Comparison of ENCODE assay signal across 9 cellular contexts in the genomic region with DNA sequence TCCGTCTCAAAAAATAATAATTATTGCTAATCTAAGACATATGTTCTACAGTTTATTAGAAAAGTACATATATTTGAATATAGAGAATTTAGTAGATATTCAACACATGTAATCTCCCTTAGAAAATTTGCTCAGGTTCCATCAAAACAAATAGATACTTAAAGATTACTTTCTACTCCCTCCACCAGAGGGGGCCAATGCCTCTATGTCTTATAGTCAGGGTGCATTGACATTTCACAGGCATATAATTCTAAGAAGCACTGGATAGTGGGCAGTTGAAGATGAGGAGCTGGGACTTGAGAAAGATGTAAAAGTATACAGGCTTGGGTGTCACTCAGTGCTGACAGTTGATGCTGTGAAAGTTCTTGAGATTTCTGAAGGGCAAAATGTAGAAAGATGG.
DNase-seq lines count a peak whose midpoint lies in the region; ATAC-seq and TF ChIP-seq lines count a peak whose summit lies in the region.
"Had no signal": no experiment of that assay in that cellular context is flagged by ENCODE, and none has a peak within 500 bp of the region (broad histone marks: within the 10 kb centered on the region; RNA-seq: fewer than 3 reads in every experiment).

No MANE protein-coding gene starts in this region.

- BruUV-seq in mammary epithelial cell (replicated peaks; lab: Mats Ljungman, UMichigan), result no TSS peak

- H3K79me2 ChIP-seq in mammary epithelial cell (ENCODE audit: insufficient read depth, low read length), result no peaks in the 10 kb centered on the region

- in situ Hi-C loops in mammary epithelial cell (cut with MboI; ENCODE audit: low sequenced_read_pairs in 2 of 2), result no loop called here

- dilution Hi-C loops in mammary epithelial cell (cut with HindIII; ENCODE audit: low sequenced_read_pairs), result no loop called here

- H3K4me2 ChIP-seq in mammary epithelial cell (ENCODE audit: insufficient read depth, low read depth, low read length), result no peak overlapping the region

- no peak overlapping the region for H3K27ac ChIP-seq in mammary epithelial cell (ENCODE audit: insufficient read depth, low read depth, low read length)
- H3K27ac ChIP-seq: pancreas had no signal

- no peaks in the 10 kb centered on the region for H3K36me3 ChIP-seq in mammary epithelial cell (ENCODE audit: insufficient read depth, low read length)
- H3K36me3 ChIP-seq: pancreas had no signal

- TF ChIP-seq CTCF in LNCaP clone FGC (IDR thresholded peaks at IDR 0.05; ENCODE audit: control insufficient read depth, extremely low read depth, insufficient read depth) (peak; percentile 48), mammary epithelial cell (conservative IDR thresholded peaks at IDR 0.05 in 1 of 2, IDR thresholded peaks at IDR 0.05 in 1 of 2; ENCODE audit: extremely low read depth in 1 of 2, insufficient read depth in 1 of 2, low read depth in 1 of 2, low read length in 2 of 2) (peak; percentile 31 to 63)

- ATAC-seq in GM19023 (IDR thresholded peaks at IDR 0.05; ENCODE audit: unreplicated experiment), result no peak

- peaks cover 2% of the 10 kb centered on the region for H3K27me3 ChIP-seq in mammary epithelial cell (ENCODE audit: insufficient read depth, low read length)

- WGBS in mammary epithelial cell (ENCODE audit: low coverage, missing lambda C conversion rate), result 0% methylated on average over 1 of the region's 1 CpG

- CTCF ChIA-PET in mammary epithelial cell (lab: Charles Lee; ENCODE audit: low non-redundant PET), result no interaction called here

- H2AFZ ChIP-seq in mammary epithelial cell (ENCODE audit: low read depth, low read length), result no peak overlapping the region

- H4K20me1 ChIP-seq in mammary epithelial cell (ENCODE audit: insufficient read depth, low read length), result no peaks in the 10 kb centered on the region

- H3K4me3 ChIP-seq in LNCaP clone FGC (ENCODE audit: low read depth, low read length) (no peak overlapping the region), mammary epithelial cell (replicated peaks in 1 of 3; ENCODE audit: insufficient read depth in 1 of 3, low read depth in 2 of 3, low read length in 3 of 3) (no peak overlapping the region)
- H3K4me3 ChIP-seq: pancreas had no signal

- intact Hi-C loops in mammary epithelial cell (cut with micrococcal nuclease), result loop anchor here (1.0 to 5.0 kb wide), 5 partner anchors 279 to 624 kb away; no protein-coding TSS in a partner anchor

- DNase-seq in NCI-H524 (lab: John Stamatoyannopoulos, UW) (peak; percentile 27 to 33), NCI-H524 treated with DMSO at 0.1 percent for 48 hours (lab: John Stamatoyannopoulos, UW) (no peak), LNCaP clone FGC (ENCODE audit: low read depth) (peak; percentile 11), mammary epithelial cell (peak; percentile 23), pons (ENCODE audit: low spot score) (peak; percentile 13), superior temporal gyrus (ENCODE audit: extremely low spot score) (no peak), cerebellar nuclear complex (lab: John Stamatoyannopoulos, UW) (no peak)
- DNase-seq: pancreas had no signal

- no peak overlapping the region for H3K9ac ChIP-seq in mammary epithelial cell (ENCODE audit: insufficient read depth, low read length)

- H3K4me1 ChIP-seq in mammary epithelial cell (ENCODE audit: insufficient read depth, low read length), result no peaks in the 10 kb centered on the region
- H3K4me1 ChIP-seq: pancreas had no signal

- no peaks in the 10 kb centered on the region for H3K9me3 ChIP-seq in mammary epithelial cell (replicated peaks; ENCODE audit: insufficient read depth, low read length)
- H3K9me3 ChIP-seq: pancreas had no signal

Comparison
In these comparisons a context has a peak if more than half of its experiments do, and no peak if none do; other contexts are left out.
1. DNase-seq: peak in NCI-H524 (2 of 2), LNCaP clone FGC (single experiment), mammary epithelial cell (single experiment) and pons (single experiment); none in NCI-H524 treated with DMSO at 0.1 percent for 48 hours (single experiment), superior temporal gyrus (single experiment) and cerebellar nuclear complex (0 of 2).